ENCODE assay signal across 8 cellular contexts in the genomic region with DNA sequence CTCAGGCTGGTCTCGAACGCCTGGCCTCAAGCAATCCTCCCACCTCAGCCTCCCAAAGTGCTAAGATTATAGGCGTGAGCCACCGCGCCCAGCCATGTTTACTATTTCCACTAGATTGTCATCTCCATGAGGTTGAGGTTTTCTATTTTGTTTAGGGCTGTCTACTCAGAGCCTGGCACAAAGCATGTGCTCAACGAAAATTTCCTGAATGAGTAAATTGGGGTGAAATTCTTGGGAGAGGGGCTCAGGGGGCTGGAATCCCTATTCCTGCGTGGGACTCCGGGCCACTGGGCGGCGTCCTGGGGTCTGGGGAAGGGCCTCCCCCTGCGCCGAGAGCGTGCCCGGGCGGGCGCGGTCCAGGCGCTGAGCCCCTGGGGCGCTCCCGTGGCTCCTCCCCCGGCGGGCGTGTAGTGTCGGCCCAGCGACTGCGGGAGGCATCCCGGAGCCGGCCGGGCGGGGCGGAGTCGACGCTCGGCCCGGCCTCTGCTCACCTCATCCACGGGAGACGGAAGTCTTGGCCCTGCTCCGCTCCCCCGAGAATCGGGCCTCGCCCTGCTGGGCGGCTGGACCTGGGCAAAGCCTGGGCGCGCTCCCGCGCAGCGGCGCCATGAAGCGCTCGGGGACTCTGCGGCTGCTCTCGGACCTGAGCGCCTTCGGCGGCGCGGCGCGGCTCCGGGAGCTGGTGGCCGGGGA. TPM values are rescaled to one million over a fixed set of nuclear protein-coding genes. Genes with fewer than 3 reads are reported as not detected.
A peak's percentile ranks its signal among the peaks of the same experiment; 100 is the strongest.
DNase-seq lines count a peak whose midpoint lies in the region; ATAC-seq and TF ChIP-seq lines count a peak whose summit lies in the region.

A gene (plus strand): TSS at position 482 of the 693 bp plus-strand sequence. CDS start 126 bp downstream, at position 608.

- no peak for TF ChIP-seq CTCF in CD14-positive monocyte (IDR thresholded peaks at IDR 0.05)

- H3K27ac Mint-ChIP-seq in CD14-positive monocyte (peak within 1 kb of the TSS; percentile 80 to 92 (median 88)), memory B cell (peak within 1 kb of the TSS; percentile 37)

- DNase-seq in CD14-positive monocyte (ENCODE audit: low spot score) (peak; percentile 80), NCI-H82 treated with DMSO at 0.1 percent for 48 hours (lab: John Stamatoyannopoulos, UW; ENCODE audit: unreplicated experiment) (peak; percentile 12), memory B cell (ENCODE audit: low spot score in 2 of 2) (peak; percentile 77)
- DNase-seq in activated CD8-positive, alpha-beta memory T cell treated with anti-CD3 and anti-CD28 coated beads for 1 hour (ENCODE audit: extremely low read depth in 1 of 2, low read depth in 1 of 2): peak; percentile 63 to 80
- peak; percentile 73 for DNase-seq in effector CD8-positive, alpha-beta T cell (lab: John Stamatoyannopoulos, UW)
- peak; percentile 84 for DNase-seq in stimulated activated CD8-positive, alpha-beta memory T cell treated with anti-CD3 and anti-CD28 coated beads, Interleukin-12 subunit alpha, Interleukin-12 subunit beta, amount 100 ng/mL, for 4 hours (ENCODE audit: low read depth)

- H3K9me3 Mint-ChIP-seq in CD14-positive monocyte (no peaks in the 10 kb centered on the region), memory B cell (no peaks in the 10 kb centered on the region)

- H3K27me3 Mint-ChIP-seq in CD14-positive monocyte (ENCODE audit: low read depth in 3 of 3) (peaks cover 1 to 4% (median 1%) of the 10 kb centered on the region in 3 donors), memory B cell (no peaks in the 10 kb centered on the region)

- peaks cover 2 to 8% of the 10 kb centered on the region in 2 donors for H3K36me3 Mint-ChIP-seq in CD14-positive monocyte
- H3K36me3 Mint-ChIP-seq in memory B cell: peaks cover 2% of the 10 kb centered on the region

- H3K4me3 Mint-ChIP-seq in CD14-positive monocyte: peak within 1 kb of the TSS; percentile 81 to 94
- peak within 1 kb of the TSS; percentile 97 for H3K4me3 Mint-ChIP-seq in memory B cell

- H3K4me1 Mint-ChIP-seq in CD14-positive monocyte: peaks cover 44% of the 10 kb centered on the region
- peaks cover 21% of the 10 kb centered on the region for H3K4me1 Mint-ChIP-seq in memory B cell

- peak; percentile 94 for ATAC-seq in GM19328 (IDR thresholded peaks at IDR 0.05; ENCODE audit: unreplicated experiment)
- ATAC-seq in HG03520 (IDR thresholded peaks at IDR 0.05; ENCODE audit: unreplicated experiment): peak; percentile 94
- ATAC-seq in memory B cell (ENCODE audit: low read depth): peak; percentile 96

- intact Hi-C loops in CD14-positive monocyte (cut with micrococcal nuclease): loop anchor here in 1 of 2 donors (5.0 kb wide), 2 partner anchors 223 to 283 kb away; a partner anchor contains a TSS

RNA-seq across cellular contexts. Expression of the gene that starts here (rescaled TPM):
- 10 to 100 TPM; 23.6 to 27.3 TPM for polyA plus RNA-seq in CD14-positive monocyte

Comparison
In these comparisons a context has a peak if more than half of its experiments do, and no peak if none do; other contexts are left out.
1. Peak in every context shown above with its lines: DNase-seq and ATAC-seq.
2. DNase-seq: peak in every context shown above with its lines; median percentile 84 in stimulated activated CD8-positive, alpha-beta memory T cell treated with anti-CD3 and anti-CD28 coated beads, Interleukin-12 subunit alpha, Interleukin-12 subunit beta, amount 100 ng/mL, for 4 hours; 80 in CD14-positive monocyte; 77 in memory B cell; 73 in effector CD8-positive, alpha-beta T cell; 72 in activated CD8-positive, alpha-beta memory T cell treated with anti-CD3 and anti-CD28 coated beads for 1 hour; 12 in NCI-H82 treated with DMSO at 0.1 percent for 48 hours.